13 cellular contexts compared by ENCODE assay signal in the genomic region with DNA sequence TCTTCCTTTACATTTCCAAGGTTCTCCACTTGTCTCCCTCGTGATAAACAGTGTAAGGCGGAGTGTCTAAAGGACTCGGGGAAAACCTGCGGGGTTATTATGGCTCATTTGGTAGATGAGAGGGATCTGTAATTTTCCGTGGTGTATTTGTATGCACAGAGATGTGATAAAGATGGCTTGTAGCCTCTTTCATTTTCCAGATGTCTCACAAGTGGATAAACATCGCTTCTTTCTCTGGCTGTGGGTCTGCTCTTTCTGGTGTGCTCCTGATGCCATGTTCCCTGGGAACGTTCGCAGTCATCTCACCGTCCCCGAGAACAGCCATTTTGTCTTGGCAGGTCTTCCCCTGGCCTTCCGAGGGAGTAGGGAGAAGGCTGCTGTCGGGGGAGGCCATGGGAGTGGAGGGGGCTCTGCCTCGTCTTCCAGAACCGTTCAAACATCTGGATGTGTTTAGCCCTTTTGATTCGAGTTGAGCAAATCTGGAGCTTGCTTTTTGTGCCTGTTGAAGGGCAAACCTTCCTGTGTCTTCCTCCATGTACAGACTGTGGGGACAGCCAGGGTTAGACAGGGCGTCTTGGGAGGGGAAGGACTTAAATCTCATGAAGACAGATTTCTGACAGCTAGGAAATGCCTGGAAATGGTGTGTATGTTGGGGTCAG.
A peak's percentile ranks its signal among the peaks of the same experiment; 100 is the strongest.
DNase-seq lines count a peak whose midpoint lies in the region; ATAC-seq, FAIRE-seq and TF ChIP-seq lines count a peak whose summit lies in the region.
"Had no signal": no experiment of that assay in that cellular context is flagged by ENCODE, and none has a peak within 500 bp of the region (broad histone marks: within the 10 kb centered on the region; RNA-seq: fewer than 3 reads in every experiment).

No MANE protein-coding gene starts in this region.

- TF ChIP-seq POLR2A in GM18505 (IDR thresholded peaks at IDR 0.05; ENCODE audit: borderline replicate concordance, extremely low read depth, insufficient read depth, insufficient read length) (no peak), H54 (IDR thresholded peaks at IDR 0.05; ENCODE audit: low read depth, low read length) (no peak)

- TF ChIP-seq CTCF in omental fat pad (IDR thresholded peaks at IDR 0.05) = no peak

- no peak for FAIRE-seq in H54 (lab: Jason Lieb, UNC)

- H3K27ac ChIP-seq in cingulate gyrus (ENCODE audit: low read depth, low read length) = peak overlapping the region; percentile 56
- H3K27ac ChIP-seq: body of pancreas had no signal

- peak; percentile 66 for DNase-seq in DMS79 treated with DMSO at 0.1 percent for 48 hours (lab: John Stamatoyannopoulos, UW)
- DNase-seq in NCI-H1092 (lab: John Stamatoyannopoulos, UW) = peak; percentile 29
- no peak for DNase-seq in omental fat pad (ENCODE audit: low spot score)
- no peak for DNase-seq in DMS 273 (lab: John Stamatoyannopoulos, UW; ENCODE audit: unreplicated experiment)
- no peak for DNase-seq in T-helper 2 cell
- DNase-seq in H54 (ENCODE audit: insufficient read length, low spot score) = no peak
- DNase-seq: activated CD4-positive, alpha-beta T cell treated with anti-CD3 and anti-CD28 coated beads for 1 hour; activated T-cell treated with anti-CD3 and anti-CD28 coated beads, Interleukin-2, amount 50 U/mL, for 72 hours; body of pancreas; EL; NCI-H1694 treated with DMSO at 0.1 percent for 48 hours had no signal

- peak; percentile 15 for ATAC-seq in omental fat pad (ENCODE audit: low FRiP score)
- ATAC-seq in GM18505 (IDR thresholded peaks at IDR 0.05; ENCODE audit: unreplicated experiment) = no peak

Comparison
In these comparisons a context has a peak if more than half of its experiments do, and no peak if none do; other contexts are left out.
1. DNase-seq: peak in DMS79 treated with DMSO at 0.1 percent for 48 hours (single experiment) and NCI-H1092 (single experiment); none in omental fat pad (single experiment), DMS 273 (single experiment), T-helper 2 cell (0 of 5) and H54 (single experiment).